ENCODE assay signal across 1 cellular context in the genomic region with DNA sequence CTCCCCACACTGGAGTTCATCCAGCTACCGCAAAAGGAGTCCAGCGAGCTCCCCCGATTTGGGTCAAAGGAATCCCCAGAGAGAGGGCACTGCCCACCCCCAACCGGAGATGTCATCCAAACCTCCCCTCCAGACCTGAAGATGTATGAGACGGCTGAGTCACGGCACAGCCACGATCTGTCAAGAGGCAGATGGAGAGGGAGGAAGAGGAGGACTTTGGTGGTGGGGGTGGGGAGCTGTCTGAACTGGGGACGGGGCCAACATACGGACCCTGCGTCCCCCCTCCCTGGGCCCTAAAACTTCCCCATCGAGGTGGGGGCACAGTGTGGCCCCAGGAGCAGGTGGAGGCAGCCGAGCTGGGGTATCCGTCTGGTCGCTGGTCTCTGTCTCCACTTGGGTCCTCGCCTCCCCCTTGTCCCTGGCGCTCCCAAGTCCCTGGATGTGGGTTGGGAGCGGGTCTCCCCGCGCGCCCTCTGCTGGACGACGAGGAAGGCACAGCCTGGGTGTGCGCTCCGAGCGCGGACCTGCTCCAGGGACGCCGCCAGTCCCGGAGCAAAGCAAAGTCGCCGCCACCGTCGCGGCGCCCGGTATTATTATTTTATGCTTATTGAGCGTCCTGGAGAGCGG.
TF ChIP-seq lines count a peak whose summit lies in the region.

No MANE protein-coding gene starts in this region.

TF ChIP-seq in endothelial cell of umbilical vein, 7 proteins besides CTCF, POLR2A, EP300 and RAD21:
- TF ChIP-seq POLR2AphosphoS5 (IDR thresholded peaks at IDR 0.05; ENCODE audit: insufficient read depth, low read depth, low read length) = no peak
- peak; percentile 17 for TF ChIP-seq EZH2 (IDR thresholded peaks at IDR 0.05; ENCODE audit: borderline replicate concordance, low read depth, low read length, severe bottlenecking)
- TF ChIP-seq, protein P1, sequence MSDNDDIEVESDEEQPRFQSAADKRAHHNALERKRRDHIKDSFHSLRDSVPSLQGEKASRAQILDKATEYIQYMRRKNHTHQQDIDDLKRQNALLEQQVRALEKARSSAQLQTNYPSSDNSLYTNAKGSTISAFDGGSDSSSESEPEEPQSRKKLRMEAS (IDR thresholded peaks at IDR 0.05; ENCODE audit: insufficient read depth, insufficient read length) = no peak
- no peak for TF ChIP-seq MYC (IDR thresholded peaks at IDR 0.05; ENCODE audit: low read depth, low read length)
- no peak for TF ChIP-seq FOS (IDR thresholded peaks at IDR 0.05; ENCODE audit: borderline replicate concordance, insufficient read depth, low read length)
- no peak for TF ChIP-seq JUN (IDR thresholded peaks at IDR 0.05; ENCODE audit: borderline replicate concordance, insufficient read depth, insufficient read length, low read depth)
- no peak for TF ChIP-seq GATA2 (IDR thresholded peaks at IDR 0.05; ENCODE audit: insufficient read depth, insufficient read length, low read depth, low read length)
